1 cellular context compared by ENCODE assay signal in the genomic region with DNA sequence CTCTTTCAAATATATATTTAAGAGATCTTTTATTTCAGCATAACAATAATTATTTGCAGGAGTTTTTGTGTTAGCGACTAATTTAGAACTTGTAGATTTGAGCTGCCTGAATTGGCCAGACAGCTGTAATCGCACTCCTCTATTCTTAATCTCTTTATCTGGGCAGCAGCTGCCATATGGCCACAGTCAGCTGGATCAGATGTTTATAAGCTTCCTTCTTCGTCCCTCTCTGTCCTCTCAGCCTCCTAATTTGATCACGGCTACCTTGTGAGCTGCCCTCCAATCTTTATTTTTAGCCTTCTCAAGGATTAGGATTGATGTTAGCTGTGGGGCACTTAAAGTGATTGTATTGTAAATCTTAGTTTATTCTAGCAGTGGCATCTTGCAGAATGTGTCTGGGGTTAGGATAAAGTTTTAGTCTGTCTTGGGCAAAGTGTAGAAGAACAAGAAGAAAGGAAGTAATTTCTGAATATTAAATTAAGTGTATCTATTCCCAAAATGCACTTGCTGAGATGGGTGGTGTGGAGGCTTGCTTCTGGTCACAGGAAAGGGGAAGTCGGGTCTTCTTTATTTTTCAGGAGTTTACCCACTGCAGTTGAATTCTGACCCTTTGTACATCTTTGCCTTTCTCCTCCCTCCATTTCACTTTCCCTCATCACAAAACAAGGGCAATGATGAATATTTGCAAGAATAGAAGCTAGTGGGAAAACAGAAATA.
A peak's percentile ranks its signal among the peaks of the same experiment; 100 is the strongest.
TF ChIP-seq lines count a peak whose summit lies in the region.

No MANE protein-coding gene starts in this region.

TF ChIP-seq in SK-N-SH, 30 proteins besides CTCF, POLR2A, EP300 and RAD21 (continued from another document):
- TF ChIP-seq NFIC (IDR thresholded peaks at IDR 0.05; ENCODE audit: borderline replicate concordance) = peak; percentile 14; the same call in 1 of the 2 replicates
- TF ChIP-seq, protein P1, sequence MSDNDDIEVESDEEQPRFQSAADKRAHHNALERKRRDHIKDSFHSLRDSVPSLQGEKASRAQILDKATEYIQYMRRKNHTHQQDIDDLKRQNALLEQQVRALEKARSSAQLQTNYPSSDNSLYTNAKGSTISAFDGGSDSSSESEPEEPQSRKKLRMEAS (IDR thresholded peaks at IDR 0.05; ENCODE audit: low read depth) = 0 out of 2 replicates have a peak, but pooled peaks have one; percentile 40
- TF ChIP-seq, protein P2, sequence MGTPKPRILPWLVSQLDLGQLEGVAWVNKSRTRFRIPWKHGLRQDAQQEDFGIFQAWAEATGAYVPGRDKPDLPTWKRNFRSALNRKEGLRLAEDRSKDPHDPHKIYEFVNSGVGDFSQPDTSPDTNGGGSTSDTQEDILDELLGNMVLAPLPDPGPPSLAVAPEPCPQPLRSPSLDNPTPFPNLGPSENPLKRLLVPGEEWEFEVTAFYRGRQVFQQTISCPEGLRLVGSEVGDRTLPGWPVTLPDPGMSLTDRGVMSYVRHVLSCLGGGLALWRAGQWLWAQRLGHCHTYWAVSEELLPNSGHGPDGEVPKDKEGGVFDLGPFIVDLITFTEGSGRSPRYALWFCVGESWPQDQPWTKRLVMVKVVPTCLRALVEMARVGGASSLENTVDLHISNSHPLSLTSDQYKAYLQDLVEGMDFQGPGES (IDR thresholded peaks at IDR 0.05; ENCODE audit: low read depth, low read length) = no peak
- TF ChIP-seq RFX5 (IDR thresholded peaks at IDR 0.05; ENCODE audit: low read length) = no peak
- peak; percentile 80 for TF ChIP-seq CHD2 (IDR thresholded peaks at IDR 0.05; ENCODE audit: low read length, partially characterized antibody)
- TF ChIP-seq TEAD4 (IDR thresholded peaks at IDR 0.05; ENCODE audit: borderline replicate concordance, insufficient read depth) = no peak
- peak; percentile 24; the same call in 1 of the 2 replicates for TF ChIP-seq POLR2AphosphoS5 (IDR thresholded peaks at IDR 0.05; ENCODE audit: low read depth, low read length)
- TF ChIP-seq TCF12 (IDR thresholded peaks at IDR 0.05) = peak; percentile 82
- TF ChIP-seq FOSL2 (IDR thresholded peaks at IDR 0.05; ENCODE audit: borderline replicate concordance, low read depth) = no peak
- TF ChIP-seq SMC3 (IDR thresholded peaks at IDR 0.05; ENCODE audit: low read depth, low read length) = no peak
- TF ChIP-seq RXRA (IDR thresholded peaks at IDR 0.05; ENCODE audit: borderline replicate concordance, low read depth) = no peak
- no peak for TF ChIP-seq MEF2A (IDR thresholded peaks at IDR 0.05; ENCODE audit: borderline replicate concordance, low read depth)
- TF ChIP-seq GABPA (IDR thresholded peaks at IDR 0.05; ENCODE audit: low read depth) = no peak
- no peak for TF ChIP-seq ELF1 (IDR thresholded peaks at IDR 0.05)
- TF ChIP-seq USF1 (IDR thresholded peaks at IDR 0.05; ENCODE audit: borderline replicate concordance, low read depth) = no peak
- TF ChIP-seq SIN3A (IDR thresholded peaks at IDR 0.05; ENCODE audit: borderline replicate concordance, low read depth, low read length) = peak; percentile 50; the same call in 1 of the 2 replicates
- no peak for TF ChIP-seq EZH2phosphoT487 (IDR thresholded peaks at IDR 0.05; ENCODE audit: borderline replicate concordance, low read depth)
- TF ChIP-seq GATA2 (CRISPR knock-in tag; IDR thresholded peaks at IDR 0.05) = peak; percentile 91
- TF ChIP-seq FOXM1 (IDR thresholded peaks at IDR 0.05; ENCODE audit: low read depth) = no peak
